15 cellular contexts compared by ENCODE assay signal in genomic region chr14:25034803-25035681, GRCh38. TPM values are rescaled to one million over a fixed set of nuclear protein-coding genes. Genes with fewer than 3 reads are reported as not detected.
"Had no signal": no experiment of that assay in that cellular context is flagged by ENCODE, and none has a peak within 500 bp of the region (broad histone marks: within the 10 kb centered on the region; RNA-seq: fewer than 3 reads in every experiment).

No MANE protein-coding gene starts in this region.

- H3K27ac Mint-ChIP-seq: activated naive CD8-positive, alpha-beta T cell treated with anti-CD3 and anti-CD28 coated beads for 36 hours; activated T-helper 1 cell treated with anti-CD3 and anti-CD28 coated beads, Interleukin-12 subunit alpha, Interleukin-12 subunit beta, Interleukin-2, Interleukin-4 antibody, amounts not matched to agents 30 ng/mL and 10 ng/mL and 1 ng/mL, durations not matched to agents 14 hours and 24 hours and 36 hours; T-helper 2 cell treated with Interferon-gamma antibody and Interleukin-4, amounts not matched to agents 5 μg/mL and 100 μg/mL, for 36 hours had no signal

- ATAC-seq: body of pancreas had no signal

- H3K4me3 Mint-ChIP-seq: activated naive CD8-positive, alpha-beta T cell treated with anti-CD3 and anti-CD28 coated beads for 36 hours; activated T-helper 1 cell treated with anti-CD3 and anti-CD28 coated beads, Interleukin-12 subunit alpha, Interleukin-12 subunit beta, Interleukin-2, Interleukin-4 antibody, amounts not matched to agents 30 ng/mL and 10 ng/mL and 1 ng/mL, durations not matched to agents 14 hours and 24 hours and 36 hours; neural crest cell; T-helper 2 cell treated with Interferon-gamma antibody and Interleukin-4, amounts not matched to agents 5 μg/mL and 100 μg/mL, for 36 hours had no signal

- DNase-seq: activated CD4-positive, alpha-beta T cell treated with anti-CD3 and anti-CD28 coated beads, Interleukin-2, amount 50 U/mL, for 1 hour; activated naive CD8-positive, alpha-beta T cell treated with anti-CD3 and anti-CD28 coated beads for 36 hours; amygdala; body of pancreas; caudate nucleus; esophagus squamous epithelium; kidney glomerular epithelial cell; stimulated activated CD4-positive, alpha-beta T cell treated with anti-CD3 and anti-CD28 coated beads, Interleukin-12 subunit alpha, Interleukin-12 subunit beta, amount 100 ng/mL, for 4 hours; stimulated activated CD4-positive, alpha-beta T cell treated with anti-CD3 and anti-CD28 coated beads, Interleukin-2, amount 100 ng/mL, for 24 hours; stomach had no signal

- H3K4me1 Mint-ChIP-seq: activated naive CD8-positive, alpha-beta T cell treated with anti-CD3 and anti-CD28 coated beads for 36 hours had no signal

- H3K27ac ChIP-seq: body of pancreas, esophagus squamous epithelium, thoracic aorta had no signal

- H3K36me3 Mint-ChIP-seq: activated naive CD8-positive, alpha-beta T cell treated with anti-CD3 and anti-CD28 coated beads for 36 hours had no signal

- H3K9me3 Mint-ChIP-seq: activated T-helper 1 cell treated with anti-CD3 and anti-CD28 coated beads, Interleukin-12 subunit alpha, Interleukin-12 subunit beta, Interleukin-2, Interleukin-4 antibody, amounts not matched to agents 30 ng/mL and 10 ng/mL and 1 ng/mL, durations not matched to agents 14 hours and 24 hours and 36 hours; T-helper 2 cell treated with Interferon-gamma antibody and Interleukin-4, amounts not matched to agents 5 μg/mL and 100 μg/mL, for 36 hours had no signal

RNA-seq across cellular contexts. Expression of gene STXBP6, which starts 14.9 kb away (rescaled TPM):
- total RNA-seq: activated naive CD8-positive, alpha-beta T cell treated with anti-CD3 and anti-CD28 coated beads for 36 hours; activated T-helper 1 cell treated with anti-CD3 and anti-CD28 coated beads, Interleukin-12 subunit alpha, Interleukin-12 subunit beta, Interleukin-2, Interleukin-4 antibody, amounts not matched to agents 30 ng/mL and 10 ng/mL and 1 ng/mL, durations not matched to agents 14 hours and 24 hours and 36 hours; pulmonary artery endothelial cell had no signal
